9 cellular contexts compared by ENCODE assay signal in the genomic region with DNA sequence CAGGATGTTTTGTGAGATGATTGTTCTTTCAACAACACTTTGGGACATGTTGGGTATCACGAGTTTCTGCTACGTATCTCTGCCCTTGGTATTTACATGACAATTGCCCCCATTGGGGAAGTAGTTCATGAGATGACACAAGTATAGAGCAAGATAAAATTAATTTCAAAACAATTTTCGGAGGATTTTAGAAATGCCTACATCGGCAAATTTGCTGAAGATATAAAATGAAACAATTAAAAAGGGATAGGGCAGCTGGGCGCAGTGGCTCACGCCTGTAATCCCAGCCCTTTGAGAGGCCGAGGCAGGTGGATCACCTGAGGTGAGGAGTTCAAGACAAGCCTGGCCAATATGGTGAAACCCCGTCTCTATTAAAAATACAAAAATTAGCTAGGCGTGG.
"Had no signal": no experiment of that assay in that cellular context is flagged by ENCODE, and none has a peak within 500 bp of the region (broad histone marks: within the 10 kb centered on the region; RNA-seq: fewer than 3 reads in every experiment).

No MANE protein-coding gene starts in this region.

- H3K4me1 ChIP-seq: HAP-1 had no signal

- H3K27ac ChIP-seq: HL-60, KMS-11 had no signal

- H3K9me3 Mint-ChIP-seq: GM23338, HFFc6 had no signal

- H3K4me3 ChIP-seq: GM23338, HAP-1 had no signal

- ATAC-seq: GM23338, HCT116 had no signal

- H3K9me3 ChIP-seq: HAP-1 had no signal

- H3K36me3 ChIP-seq: HAP-1 had no signal

- H2AFZ ChIP-seq: GM23338 had no signal

- H3K4me2 ChIP-seq: GM23338, KMS-11 had no signal

- H3K27me3 Mint-ChIP-seq: IgD-negative memory B cell had no signal

- H3K4me1 Mint-ChIP-seq: GM23338, IgD-negative memory B cell had no signal

- H3K36me3 Mint-ChIP-seq: IgD-negative memory B cell had no signal

- H3K9ac ChIP-seq: KMS-11 had no signal

- H3K4me3 Mint-ChIP-seq: GM23338, HFFc6, IgD-negative memory B cell had no signal

- H3K27ac Mint-ChIP-seq: GM23338, HFFc6, IgD-negative memory B cell had no signal

- DNase-seq: H7, HFFc6, KBM-7 had no signal
